24 cellular contexts compared by ENCODE assay signal in genomic region chr3:23111799-23112198, GRCh38.
"Had no signal": no experiment of that assay in that cellular context is flagged by ENCODE, and none has a peak within 500 bp of the region (broad histone marks: within the 10 kb centered on the region; RNA-seq: fewer than 3 reads in every experiment).

No MANE protein-coding gene starts in this region.

- H3K36me3 ChIP-seq: heart left ventricle, left lung, lower lobe of right lung, neural progenitor cell, neutrophil, right atrium auricular region, right lobe of liver, transverse colon, upper lobe of right lung had no signal

- H3K9me3 Mint-ChIP-seq: naive B cell; natural killer cell; nephron progenitor cell; neural progenitor cell; stimulated activated memory B cell treated with anti-CD40 and anti-IgM and Interleukin-4, amounts not matched to agents 10 μg/mL and 1 μg/mL and 100 μg/mL, for 72 hours; stimulated activated naive CD8-positive, alpha-beta T cell treated with anti-CD3 and anti-CD28 coated beads, Interleukin-15, amount 100 ng/mL, for 72 hours had no signal

- H3K4me3 ChIP-seq: heart left ventricle, left lung, lower lobe of right lung, neural progenitor cell, right atrium auricular region, right lobe of liver, skin epidermis, transverse colon, upper lobe of right lung had no signal

- H3K9me3 ChIP-seq: heart left ventricle, left lung, lower lobe of right lung, neutrophil, right atrium auricular region, right lobe of liver, transverse colon, upper lobe of right lung had no signal

- H3K27ac ChIP-seq: heart left ventricle, left lung, lower lobe of right lung, neural progenitor cell, neutrophil, parathyroid adenoma, right atrium auricular region, right lobe of liver, skin epidermis, transverse colon, upper lobe of right lung had no signal

- H3K27ac Mint-ChIP-seq: immature natural killer cell; naive B cell; natural killer cell; nephron progenitor cell; neural progenitor cell; stimulated activated memory B cell treated with anti-CD40 and anti-IgM and Interleukin-4, amounts not matched to agents 10 μg/mL and 1 μg/mL and 100 μg/mL, for 72 hours; stimulated activated naive CD8-positive, alpha-beta T cell treated with anti-CD3 and anti-CD28 coated beads, Interleukin-15, amount 100 ng/mL, for 72 hours had no signal

- H3K27me3 Mint-ChIP-seq: naive B cell; stimulated activated memory B cell treated with anti-CD40 and anti-IgM and Interleukin-4, amounts not matched to agents 10 μg/mL and 1 μg/mL and 100 μg/mL, for 72 hours; stimulated activated naive CD8-positive, alpha-beta T cell treated with anti-CD3 and anti-CD28 coated beads, Interleukin-15, amount 100 ng/mL, for 72 hours had no signal

- H3K4me1 ChIP-seq: parathyroid adenoma, right lobe of liver had no signal

- H3K27me3 ChIP-seq: heart left ventricle, left lung, neural progenitor cell, neutrophil, right atrium auricular region, right lobe of liver, transverse colon, upper lobe of right lung had no signal

- ATAC-seq: natural killer cell; stimulated activated memory B cell treated with anti-CD40 and anti-IgM and Interleukin-4, amounts not matched to agents 10 μg/mL and 1 μg/mL and 100 μg/mL, for 72 hours; stimulated activated naive CD8-positive, alpha-beta T cell treated with anti-CD3 and anti-CD28 coated beads, Interleukin-15, amount 100 ng/mL, for 72 hours had no signal

- H3K36me3 Mint-ChIP-seq: immature natural killer cell; naive B cell; natural killer cell; neural progenitor cell; stimulated activated memory B cell treated with anti-CD40 and anti-IgM and Interleukin-4, amounts not matched to agents 10 μg/mL and 1 μg/mL and 100 μg/mL, for 72 hours had no signal

- DNase-seq: heart left ventricle; hypothalamus; immature natural killer cell; kidney; mesenchymal stem cell; naive B cell; natural killer cell; nephron progenitor cell; occipital lobe; stimulated activated CD4-positive, alpha-beta T cell treated with anti-CD3 and anti-CD28 coated beads, Interleukin-4, amount 100 ng/mL, for 4 hours; stimulated activated CD8-positive, alpha-beta memory T cell treated with anti-CD3 and anti-CD28 coated beads, Interleukin-4, amount 100 ng/mL, for 48 hours; stimulated activated naive CD4-positive, alpha-beta T cell treated with Interleukin-2 at 50 U/mL for 16 hours; stimulated activated naive CD8-positive, alpha-beta T cell treated with anti-CD3 and anti-CD28 coated beads, Interleukin-15, amount 100 ng/mL, for 72 hours had no signal

- H3K4me3 Mint-ChIP-seq: immature natural killer cell; naive B cell; natural killer cell; nephron progenitor cell; neural progenitor cell; stimulated activated memory B cell treated with anti-CD40 and anti-IgM and Interleukin-4, amounts not matched to agents 10 μg/mL and 1 μg/mL and 100 μg/mL, for 72 hours; stimulated activated naive CD8-positive, alpha-beta T cell treated with anti-CD3 and anti-CD28 coated beads, Interleukin-15, amount 100 ng/mL, for 72 hours had no signal

- H3K4me1 Mint-ChIP-seq: nephron progenitor cell had no signal
